ENCODE assay signal across 8 cellular contexts in the genomic region with DNA sequence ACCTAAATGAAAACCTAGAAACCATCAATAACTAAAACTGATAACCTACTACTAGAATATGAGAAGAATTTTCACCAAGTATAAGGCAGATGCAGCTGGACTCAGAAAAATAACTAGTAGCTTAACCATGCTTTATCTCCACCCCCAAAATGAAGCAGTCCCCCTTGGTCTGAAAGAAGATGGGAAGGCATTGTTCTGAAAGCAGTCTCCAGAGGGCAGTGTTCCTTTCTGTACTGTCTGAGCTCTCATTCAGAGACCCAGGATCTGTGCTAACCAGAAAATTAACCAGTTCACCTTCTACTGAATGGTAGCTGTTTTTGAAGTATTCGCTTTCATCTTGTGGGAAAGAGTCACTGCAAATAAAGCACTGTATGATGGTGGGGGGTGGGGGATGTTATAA.
DNase-seq lines count a peak whose midpoint lies in the region; TF ChIP-seq lines count a peak whose summit lies in the region.

No MANE protein-coding gene starts in this region.

- no peak overlapping the region for H3K27ac ChIP-seq in WERI-Rb-1

- peak; percentile 61 for TF ChIP-seq CTCF in WERI-Rb-1 (IDR thresholded peaks at IDR 0.05; ENCODE audit: low read depth, low read length)

- H3K27me3 ChIP-seq in WERI-Rb-1 (ENCODE audit: insufficient read depth, low read depth, severe bottlenecking) = no peaks in the 10 kb centered on the region

- no peak overlapping the region for H3K4me3 ChIP-seq in WERI-Rb-1 (ENCODE audit: low read depth, low read length)

- DNase-seq in GDM1 (lab: John Stamatoyannopoulos, UW) (peak; percentile 2), LHCN-M2 (ENCODE audit: low read depth) (peak; percentile 14), WERI-Rb-1 (peak; percentile 8), kidney tubule cell (ENCODE audit: low spot score) (peak; percentile 39), NOMO-1 treated with dmso at 0.1 percent for 144 hours (lab: John Stamatoyannopoulos, UW; ENCODE audit: unreplicated experiment) (no peak), ureter (ENCODE audit: low spot score) (no peak)
- no peak for DNase-seq in stimulated activated CD4-positive, alpha-beta T cell treated with anti-CD3 and anti-CD28 coated beads, Interleukin-4, amount 100 ng/mL, for 24 hours
- no peak for DNase-seq in stimulated activated naive CD4-positive, alpha-beta T cell (lab: John Stamatoyannopoulos, UW)

- H3K9me3 ChIP-seq in WERI-Rb-1 (ENCODE audit: severe bottlenecking) = no peaks in the 10 kb centered on the region

- H3K36me3 ChIP-seq in WERI-Rb-1 = no peaks in the 10 kb centered on the region

Comparison
In these comparisons a context has a peak if more than half of its experiments do, and no peak if none do; other contexts are left out.
1. DNase-seq: peak in GDM1 (single experiment), LHCN-M2 (single experiment), WERI-Rb-1 (single experiment) and kidney tubule cell (single experiment); none in NOMO-1 treated with dmso at 0.1 percent for 144 hours (single experiment), stimulated activated CD4-positive, alpha-beta T cell treated with anti-CD3 and anti-CD28 coated beads, Interleukin-4, amount 100 ng/mL, for 24 hours (single experiment), stimulated activated naive CD4-positive, alpha-beta T cell (0 of 6) and ureter (single experiment).